Comparison of ENCODE assay signal across 11 cellular contexts in the genomic region with DNA sequence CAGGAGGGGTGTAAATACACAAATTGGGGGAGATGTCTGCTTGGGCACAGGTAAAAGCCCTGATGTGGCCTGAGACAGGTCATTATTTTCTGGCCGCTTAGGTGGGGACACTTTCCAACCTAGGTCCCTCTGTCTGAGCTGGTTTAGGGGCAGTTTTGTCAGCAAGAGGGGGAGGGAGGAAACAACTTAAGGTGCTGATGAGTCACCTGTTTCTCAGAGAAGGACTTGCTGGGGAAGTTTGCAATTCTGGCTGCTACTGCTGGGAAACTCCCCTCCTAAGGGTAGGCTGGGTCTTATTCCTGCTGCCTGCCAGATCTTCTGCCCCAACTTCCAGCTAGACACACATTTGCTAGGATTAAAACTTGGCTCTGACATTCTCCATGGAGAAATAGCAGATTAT. TPM values are rescaled to one million over a fixed set of nuclear protein-coding genes. Genes with fewer than 3 reads are reported as not detected.
DNase-seq lines count a peak whose midpoint lies in the region; ATAC-seq and TF ChIP-seq lines count a peak whose summit lies in the region.
"Had no signal": no experiment of that assay in that cellular context is flagged by ENCODE, and none has a peak within 500 bp of the region (broad histone marks: within the 10 kb centered on the region; RNA-seq: fewer than 3 reads in every experiment).

No MANE protein-coding gene starts in this region.

- no peak overlapping the region for H3K4me3 ChIP-seq in A673 (ENCODE audit: low read depth, low read length, poor library complexity, severe bottlenecking)
- H3K4me3 ChIP-seq: dorsolateral prefrontal cortex had no signal

- BruUV-seq in MCF 10A (replicated peaks; lab: Mats Ljungman, UMichigan) (no TSS peak), A673 (replicated peaks; lab: Mats Ljungman, UMichigan) (no TSS peak)

- H3K9me3 Mint-ChIP-seq in activated CD4-positive, alpha-beta T cell treated with anti-CD3 and anti-CD28 coated beads, Interleukin-2, amount 10 ng/mL, durations not matched to agents 24 days and 14 days: no peaks in the 10 kb centered on the region
- no peaks in the 10 kb centered on the region for H3K9me3 Mint-ChIP-seq in MCF 10A (ENCODE audit: unreplicated experiment)
- H3K9me3 Mint-ChIP-seq: T-cell had no signal

- TF ChIP-seq CTCF in MCF 10A (IDR thresholded peaks at IDR 0.05; ENCODE audit: unreplicated experiment) (no peak), A673 (conservative IDR thresholded peaks at IDR 0.05; ENCODE audit: low read depth, low read length) (no peak)

- H3K27ac ChIP-seq in A673 (ENCODE audit: low read depth, low read length, poor library complexity, severe bottlenecking): no peak overlapping the region
- H3K27ac ChIP-seq: dorsolateral prefrontal cortex had no signal

- peak; percentile 81 for DNase-seq in activated CD4-positive, alpha-beta T cell treated with anti-CD3 and anti-CD28 coated beads, Interleukin-2, amount 10 ng/mL, durations not matched to agents 24 days and 14 days
- no peak for DNase-seq in activated CD4-positive, alpha-beta T cell treated with anti-CD3 and anti-CD28 coated beads, Interleukin-2, amount 50 U/mL, for 1 hour
- peak; percentile 95 for DNase-seq in MCF 10A (ENCODE audit: unreplicated experiment)
- DNase-seq in stimulated activated CD4-positive, alpha-beta T cell treated with anti-CD3 and anti-CD28 coated beads, Interleukin-1b, Interleukin-23, amount 100 ng/mL, for 48 hours: peak; percentile 38
- no peak for DNase-seq in A673 (ENCODE audit: low spot score)
- DNase-seq in HuH-7.5 (ENCODE audit: low spot score): no peak
- DNase-seq: dorsolateral prefrontal cortex, T-cell had no signal

- POLR2A ChIA-PET in MCF 10A (lab: Yijun Ruan, JAX) (interaction anchor here (0.7 to 2.8 kb wide), 13 partner anchors 10 to 310 kb away, joined by 3 to 17 read pairs (median 5); a partner anchor contains a TSS), A673 (lab: Charles Lee; ENCODE audit: low non-redundant PET) (interaction anchor here (0.6 to 0.9 kb wide), 2 partner anchors 289 to 538 kb away, joined by 4 to 13 read pairs; a partner anchor contains a TSS)

- H3K27ac Mint-ChIP-seq in activated CD4-positive, alpha-beta T cell treated with anti-CD3 and anti-CD28 coated beads, Interleukin-2, amount 10 ng/mL, durations not matched to agents 24 days and 14 days: peak overlapping the region; percentile 68
- peak overlapping the region; percentile 83 for H3K27ac Mint-ChIP-seq in MCF 10A (ENCODE audit: low read depth, unreplicated experiment)
- H3K27ac Mint-ChIP-seq: T-cell had no signal

- H3K27me3 ChIP-seq in A673 (replicated peaks; ENCODE audit: insufficient read depth, low read depth, low read length, poor library complexity): no peaks in the 10 kb centered on the region
- H3K27me3 ChIP-seq: dorsolateral prefrontal cortex had no signal

- peaks cover 4% of the 10 kb centered on the region for H3K4me1 ChIP-seq in A673 (ENCODE audit: insufficient read depth, low read length, poor library complexity, severe bottlenecking)

- H3K36me3 Mint-ChIP-seq in activated CD4-positive, alpha-beta T cell treated with anti-CD3 and anti-CD28 coated beads, Interleukin-2, amount 10 ng/mL, durations not matched to agents 24 days and 14 days (ENCODE audit: low read depth): no peaks in the 10 kb centered on the region
- H3K36me3 Mint-ChIP-seq in MCF 10A (ENCODE audit: insufficient read depth, unreplicated experiment): peaks cover 5% of the 10 kb centered on the region
- H3K36me3 Mint-ChIP-seq: T-cell had no signal

- CTCF ChIA-PET in MCF 10A (lab: Yijun Ruan, JAX): interaction anchor here (0.5 to 1.7 kb wide), 5 partner anchors 16 to 1186 kb away, joined by 3 to 6 read pairs (median 5); a partner anchor contains a TSS
- CTCF ChIA-PET in A673 (lab: Charles Lee): interaction anchor here (0.6 to 0.8 kb wide), 2 partner anchors 13 to 19 kb away, joined by 3 to 5 read pairs; no protein-coding TSS in a partner anchor

- no peaks in the 10 kb centered on the region for H3K9me3 ChIP-seq in A673 (ENCODE audit: low read depth, low read length, poor library complexity, severe bottlenecking)

- H3K27me3 Mint-ChIP-seq in activated CD4-positive, alpha-beta T cell treated with anti-CD3 and anti-CD28 coated beads, Interleukin-2, amount 10 ng/mL, durations not matched to agents 24 days and 14 days: peaks cover 4% of the 10 kb centered on the region
- H3K27me3 Mint-ChIP-seq in MCF 10A (ENCODE audit: insufficient read depth, unreplicated experiment): no peaks in the 10 kb centered on the region

- intact Hi-C loops in activated CD4-positive, alpha-beta T cell treated with anti-CD3 and anti-CD28 coated beads, Interleukin-2, amount 10 ng/mL, durations not matched to agents 24 days and 14 days (cut with micrococcal nuclease): loop anchor here (2.0 kb wide), 1 partner anchor 14 kb away; no protein-coding TSS in a partner anchor
- intact Hi-C loops in MCF 10A (cut with micrococcal nuclease): no loop called here
- intact Hi-C loops in A673 (cut with micrococcal nuclease; ENCODE audit: unreplicated experiment): no loop called here

- ATAC-seq in HG03439 (IDR thresholded peaks at IDR 0.05; ENCODE audit: unreplicated experiment) (peak; percentile 60), GM18519 (IDR thresholded peaks at IDR 0.05; ENCODE audit: low FRiP score, unreplicated experiment) (no peak)

- peaks cover 10% of the 10 kb centered on the region for H3K4me1 Mint-ChIP-seq in activated CD4-positive, alpha-beta T cell treated with anti-CD3 and anti-CD28 coated beads, Interleukin-2, amount 10 ng/mL, durations not matched to agents 24 days and 14 days
- H3K4me1 Mint-ChIP-seq in MCF 10A (ENCODE audit: insufficient read depth, unreplicated experiment): peaks cover 26% of the 10 kb centered on the region

- no peak overlapping the region for H3K4me3 Mint-ChIP-seq in activated CD4-positive, alpha-beta T cell treated with anti-CD3 and anti-CD28 coated beads, Interleukin-2, amount 10 ng/mL, durations not matched to agents 24 days and 14 days
- no peak overlapping the region for H3K4me3 Mint-ChIP-seq in MCF 10A (ENCODE audit: unreplicated experiment)
- H3K4me3 Mint-ChIP-seq: T-cell had no signal

- no peaks in the 10 kb centered on the region for H3K36me3 ChIP-seq in A673 (ENCODE audit: insufficient read depth, low read length, poor library complexity, severe bottlenecking)

RNA-seq across cellular contexts. Expression of a gene that starts 4.8 kb away (rescaled TPM):
- total RNA-seq in activated CD4-positive, alpha-beta T cell treated with anti-CD3 and anti-CD28 coated beads, Interleukin-2, amount 10 ng/mL, durations not matched to agents 24 days and 14 days: 1.0 and 1.5 TPM in 2 replicates
- total RNA-seq in MCF 10A (2022) (1.2 and 1.7 TPM in 2 replicates), A673 (2021) (1.6 TPM in 2 replicates)
- total RNA-seq: subcutaneous adipose tissue, T-cell had no signal

RNA-seq across cellular contexts. Expression of a gene that starts 15.5 kb away (rescaled TPM):
- total RNA-seq in activated CD4-positive, alpha-beta T cell treated with anti-CD3 and anti-CD28 coated beads, Interleukin-2, amount 10 ng/mL, durations not matched to agents 24 days and 14 days: 11.2 and 11.3 TPM in 2 replicates
- 13.2 and 18.5 TPM in 2 replicates for total RNA-seq in MCF 10A (2022)
- 21.9 and 23.8 TPM in 2 replicates for total RNA-seq in A673 (2021)

RNA-seq across cellular contexts. Expression of a gene that starts 34.9 kb away (rescaled TPM):
- 11.3 and 12.9 TPM in 2 replicates for total RNA-seq in activated CD4-positive, alpha-beta T cell treated with anti-CD3 and anti-CD28 coated beads, Interleukin-2, amount 10 ng/mL, durations not matched to agents 24 days and 14 days
- total RNA-seq in MCF 10A (2022) (57.9 and 68.6 TPM in 2 replicates), A673 (2021) (1.9 and 3.3 TPM in 2 replicates)

RNA-seq across cellular contexts. Expression of a gene that starts 50.3 kb away (rescaled TPM):
- not detected in 2 replicates for total RNA-seq in activated CD4-positive, alpha-beta T cell treated with anti-CD3 and anti-CD28 coated beads, Interleukin-2, amount 10 ng/mL, durations not matched to agents 24 days and 14 days
- total RNA-seq in MCF 10A (2022) (not detected in 2 replicates), A673 (2021) (not detected in 2 replicates)
- total RNA-seq: dorsolateral prefrontal cortex, subcutaneous adipose tissue, T-cell had no signal

RNA-seq across cellular contexts. Expression of a gene that starts 50.4 kb away (rescaled TPM):
- 0.33 TPM in 1 of 2 replicates, not detected in the other for total RNA-seq in activated CD4-positive, alpha-beta T cell treated with anti-CD3 and anti-CD28 coated beads, Interleukin-2, amount 10 ng/mL, durations not matched to agents 24 days and 14 days
- total RNA-seq in MCF 10A (2022) (0.10 TPM in 1 of 2 replicates, not detected in the other), A673 (2021) (0.11 and 0.15 TPM in 2 replicates)

Comparison
In these comparisons a context has a peak if more than half of its experiments do, and no peak if none do; other contexts are left out.
1. DNase-seq: peak in activated CD4-positive, alpha-beta T cell treated with anti-CD3 and anti-CD28 coated beads, Interleukin-2, amount 10 ng/mL, durations not matched to agents 24 days and 14 days (single experiment), MCF 10A (single experiment) and stimulated activated CD4-positive, alpha-beta T cell treated with anti-CD3 and anti-CD28 coated beads, Interleukin-1b, Interleukin-23, amount 100 ng/mL, for 48 hours (single experiment); none in activated CD4-positive, alpha-beta T cell treated with anti-CD3 and anti-CD28 coated beads, Interleukin-2, amount 50 U/mL, for 1 hour (single experiment), A673 (single experiment) and HuH-7.5 (single experiment).